Comparison of ENCODE assay signal across 1 cellular context in genomic region chr7:104156842-104157277, GRCh38.
TF ChIP-seq lines count a peak whose summit lies in the region.

No MANE protein-coding gene starts in this region.

TF ChIP-seq in H1, 55 proteins besides CTCF, POLR2A, EP300 and RAD21:
- TF ChIP-seq NRF1 (IDR thresholded peaks at IDR 0.05; ENCODE audit: low read depth, low read length) (no peak), YY1 (IDR thresholded peaks at IDR 0.05; ENCODE audit: low read depth, low read length) (no peak), SIRT6 (IDR thresholded peaks at IDR 0.05; ENCODE audit: low read length) (no peak), CEBPB (IDR thresholded peaks at IDR 0.05; ENCODE audit: low read depth, low read length) (no peak), SIX5 (IDR thresholded peaks at IDR 0.05; ENCODE audit: low read depth, low read length) (no peak), POLR2AphosphoS5 (IDR thresholded peaks at IDR 0.05; ENCODE audit: low read depth, low read length) (no peak), EZH2 (IDR thresholded peaks at IDR 0.05; ENCODE audit: low read depth, low read length, severe bottlenecking) (no peak), BACH1 (IDR thresholded peaks at IDR 0.05; ENCODE audit: low read length) (no peak), RFX5 (IDR thresholded peaks at IDR 0.05; ENCODE audit: borderline replicate concordance, low read depth, low read length) (no peak), CHD2 (IDR thresholded peaks at IDR 0.05; ENCODE audit: low read length) (no peak), NANOG (IDR thresholded peaks at IDR 0.05; ENCODE audit: insufficient read depth, low read depth, low read length, poor library complexity, severe bottlenecking) (no peak), TAF1 (IDR thresholded peaks at IDR 0.05; ENCODE audit: low read depth, low read length) (no peak), KDM5A (IDR thresholded peaks at IDR 0.05; ENCODE audit: low read length) (no peak), SP4 (IDR thresholded peaks at IDR 0.05; ENCODE audit: low read length) (no peak), SRF (IDR thresholded peaks at IDR 0.05; ENCODE audit: low read depth, low read length) (no peak), CTBP2 (IDR thresholded peaks at IDR 0.05; ENCODE audit: borderline replicate concordance, insufficient read depth, insufficient read length, low read length) (no peak)
- TF ChIP-seq, protein P1, sequence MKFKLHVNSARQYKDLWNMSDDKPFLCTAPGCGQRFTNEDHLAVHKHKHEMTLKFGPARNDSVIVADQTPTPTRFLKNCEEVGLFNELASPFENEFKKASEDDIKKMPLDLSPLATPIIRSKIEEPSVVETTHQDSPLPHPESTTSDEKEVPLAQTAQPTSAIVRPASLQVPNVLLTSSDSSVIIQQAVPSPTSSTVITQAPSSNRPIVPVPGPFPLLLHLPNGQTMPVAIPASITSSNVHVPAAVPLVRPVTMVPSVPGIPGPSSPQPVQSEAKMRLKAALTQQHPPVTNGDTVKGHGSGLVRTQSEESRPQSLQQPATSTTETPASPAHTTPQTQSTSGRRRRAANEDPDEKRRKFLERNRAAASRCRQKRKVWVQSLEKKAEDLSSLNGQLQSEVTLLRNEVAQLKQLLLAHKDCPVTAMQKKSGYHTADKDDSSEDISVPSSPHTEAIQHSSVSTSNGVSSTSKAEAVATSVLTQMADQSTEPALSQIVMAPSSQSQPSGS (IDR thresholded peaks at IDR 0.05; ENCODE audit: low read length) = no peak
- TF ChIP-seq, protein P2, sequence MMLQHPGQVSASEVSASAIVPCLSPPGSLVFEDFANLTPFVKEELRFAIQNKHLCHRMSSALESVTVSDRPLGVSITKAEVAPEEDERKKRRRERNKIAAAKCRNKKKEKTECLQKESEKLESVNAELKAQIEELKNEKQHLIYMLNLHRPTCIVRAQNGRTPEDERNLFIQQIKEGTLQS (IDR thresholded peaks at IDR 0.05; ENCODE audit: insufficient read depth, low read depth, low read length) = no peak
- TF ChIP-seq, protein P3, sequence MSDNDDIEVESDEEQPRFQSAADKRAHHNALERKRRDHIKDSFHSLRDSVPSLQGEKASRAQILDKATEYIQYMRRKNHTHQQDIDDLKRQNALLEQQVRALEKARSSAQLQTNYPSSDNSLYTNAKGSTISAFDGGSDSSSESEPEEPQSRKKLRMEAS (IDR thresholded peaks at IDR 0.05) = no peak
TF ChIP-seq in H1: peak in this region for 0.
